21 cellular contexts compared by ENCODE assay signal in the genomic region with DNA sequence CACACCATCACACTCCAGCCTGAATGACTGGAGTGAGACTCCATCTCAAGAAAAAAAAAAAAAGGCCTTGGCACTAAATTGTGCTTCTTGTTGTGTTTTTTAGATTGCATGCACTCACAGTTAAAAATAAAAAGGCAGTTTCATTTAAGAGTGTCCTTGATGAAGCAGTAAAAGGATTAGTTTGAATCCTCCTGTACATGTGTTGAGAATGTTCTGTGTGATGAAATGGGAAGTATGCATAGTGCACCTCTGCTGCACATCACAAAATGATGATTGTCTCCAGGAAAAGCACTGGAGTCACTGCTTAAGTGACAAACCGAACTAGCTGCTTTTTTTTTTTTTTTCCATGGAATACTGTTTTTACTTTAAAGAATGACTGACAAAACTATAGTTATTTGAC. TPM values are rescaled to one million over a fixed set of nuclear protein-coding genes. Genes with fewer than 3 reads are reported as not detected.
DNase-seq lines count a peak whose midpoint lies in the region; ATAC-seq and TF ChIP-seq lines count a peak whose summit lies in the region.
"Had no signal": no experiment of that assay in that cellular context is flagged by ENCODE, and none has a peak within 500 bp of the region (broad histone marks: within the 10 kb centered on the region; RNA-seq: fewer than 3 reads in every experiment).

No MANE protein-coding gene starts in this region.

- H3K27me3 ChIP-seq in left ventricle myocardium inferior (ENCODE audit: low read depth) (no peaks in the 10 kb centered on the region), psoas muscle (ENCODE audit: insufficient read depth in 3 of 3, low read length in 2 of 3) (no peaks in the 10 kb centered on the region), spleen (replicated peaks in 1 of 7) (no peaks in the 10 kb centered on the region)
- H3K27me3 ChIP-seq: BE2C had no signal

- H3K36me3 ChIP-seq in left ventricle myocardium inferior (peaks cover 21% of the 10 kb centered on the region), psoas muscle (ENCODE audit: insufficient read depth in 1 of 2, low read depth in 1 of 2) (peaks cover 0 to 26% of the 10 kb centered on the region in 2 donors), spleen (peaks cover 0 to 42% (median 2%) of the 10 kb centered on the region in 6 donors)
- H3K36me3 ChIP-seq: BE2C had no signal

- intact Hi-C loops in left ventricle myocardium inferior (cut with micrococcal nuclease), result no loop called here
- intact Hi-C loops in left cardiac atrium (cut with DNase I), result no loop called here
- intact Hi-C loops in psoas muscle (cut with DNase I), result no loop called here
- intact Hi-C loops in spleen (cut with DNase I; ENCODE audit: low total_unique reads), result no loop called here

- peak overlapping the region; percentile 24 for H3K27ac Mint-ChIP-seq in chondrocyte (ENCODE audit: unreplicated experiment)
- no peak overlapping the region for H3K27ac Mint-ChIP-seq in stimulated activated memory B cell treated with anti-CD40 and anti-IgM and Interleukin-4, amounts not matched to agents 10 μg/mL and 1 μg/mL and 100 μg/mL, for 72 hours
- H3K27ac Mint-ChIP-seq: CD4-positive, CD25-positive, alpha-beta regulatory T cell; CD8-positive, alpha-beta T cell; H9 had no signal

- no peak for TF ChIP-seq CTCF in left ventricle myocardium inferior (IDR thresholded peaks at IDR 0.05; ENCODE audit: borderline replicate concordance)
- TF ChIP-seq CTCF in chondrocyte (IDR thresholded peaks at IDR 0.05), result no peak
- TF ChIP-seq CTCF in psoas muscle (IDR thresholded peaks at IDR 0.05), result no peak
- no peak for TF ChIP-seq CTCF in spleen (IDR thresholded peaks at IDR 0.05 in 8 of 11, conservative IDR thresholded peaks at IDR 0.05 in 3 of 11)

- ATAC-seq in left cardiac atrium (no peak), psoas muscle (peak in 2 of 4 donors; percentile 68 to 72)
- ATAC-seq in stimulated activated memory B cell treated with anti-CD40 and anti-IgM and Interleukin-4, amounts not matched to agents 10 μg/mL and 1 μg/mL and 100 μg/mL, for 72 hours, result no peak
- ATAC-seq: A549; CD8-positive, alpha-beta T cell; HCT116 had no signal

- H3K4me1 ChIP-seq in left ventricle myocardium inferior, result peaks cover 59% of the 10 kb centered on the region
- peaks cover 52% of the 10 kb centered on the region for H3K4me1 ChIP-seq in psoas muscle
- peaks cover 13 to 83% (median 41%) of the 10 kb centered on the region in 6 donors for H3K4me1 ChIP-seq in spleen
- H3K4me1 ChIP-seq: A549, BE2C had no signal

- 21 to 50% (median 24%) methylated on average over 1 of the region's 1 CpG for WGBS in psoas muscle, 3 donors
- WGBS in spleen, 5 donors, result 38 to 64% (median 47%) methylated on average over 1 of the region's 1 CpG

- no peak for TF ChIP-seq POLR2A in spleen (IDR thresholded peaks at IDR 0.05)

- H3K9me3 Mint-ChIP-seq in chondrocyte (ENCODE audit: low read depth), result no peaks in the 10 kb centered on the region
- H3K9me3 Mint-ChIP-seq in stimulated activated memory B cell treated with anti-CD40 and anti-IgM and Interleukin-4, amounts not matched to agents 10 μg/mL and 1 μg/mL and 100 μg/mL, for 72 hours, result no peaks in the 10 kb centered on the region
- H3K9me3 Mint-ChIP-seq: CD4-positive, CD25-positive, alpha-beta regulatory T cell; CD8-positive, alpha-beta T cell; H9 had no signal

- H3K4me3 ChIP-seq in left ventricle myocardium inferior (no peak overlapping the region), psoas muscle (no peak overlapping the region), spleen (no peak overlapping the region)
- H3K4me3 ChIP-seq: A549 had no signal

- peaks cover 41% of the 10 kb centered on the region for H3K4me1 Mint-ChIP-seq in chondrocyte (ENCODE audit: low read depth)
- peaks cover 6% of the 10 kb centered on the region for H3K4me1 Mint-ChIP-seq in stimulated activated memory B cell treated with anti-CD40 and anti-IgM and Interleukin-4, amounts not matched to agents 10 μg/mL and 1 μg/mL and 100 μg/mL, for 72 hours
- H3K4me1 Mint-ChIP-seq: CD4-positive, CD25-positive, alpha-beta regulatory T cell had no signal

- H3K36me3 Mint-ChIP-seq in chondrocyte (ENCODE audit: low read depth), result peaks cover 19% of the 10 kb centered on the region
- H3K36me3 Mint-ChIP-seq in stimulated activated memory B cell treated with anti-CD40 and anti-IgM and Interleukin-4, amounts not matched to agents 10 μg/mL and 1 μg/mL and 100 μg/mL, for 72 hours, result no peaks in the 10 kb centered on the region
- H3K36me3 Mint-ChIP-seq: CD4-positive, CD25-positive, alpha-beta regulatory T cell; CD8-positive, alpha-beta T cell had no signal

- H3K27me3 Mint-ChIP-seq in chondrocyte (ENCODE audit: low read depth), result no peaks in the 10 kb centered on the region
- H3K27me3 Mint-ChIP-seq in stimulated activated memory B cell treated with anti-CD40 and anti-IgM and Interleukin-4, amounts not matched to agents 10 μg/mL and 1 μg/mL and 100 μg/mL, for 72 hours, result peaks cover 31% of the 10 kb centered on the region

- DNase-seq in left ventricle myocardium inferior (no peak), left cardiac atrium (no peak), chondrocyte (ENCODE audit: low spot score) (no peak), psoas muscle (no peak), spleen (no peak), occipital lobe (lab: John Stamatoyannopoulos, UW) (no peak)
- DNase-seq in activated CD8-positive, alpha-beta memory T cell treated with anti-CD3 and anti-CD28 coated beads, Interleukin-2, amount 50 U/mL, for 48 hours, result no peak
- DNase-seq: ACHN; AML-193; BE2C; C1 segment of cervical spinal cord; Caco-2; CD4-positive, CD25-positive, alpha-beta regulatory T cell; CD8-positive, alpha-beta T cell; DMS153; DND-41; H9 had no signal

- H3K4me3 Mint-ChIP-seq in chondrocyte (ENCODE audit: unreplicated experiment), result no peak overlapping the region
- no peak overlapping the region for H3K4me3 Mint-ChIP-seq in stimulated activated memory B cell treated with anti-CD40 and anti-IgM and Interleukin-4, amounts not matched to agents 10 μg/mL and 1 μg/mL and 100 μg/mL, for 72 hours
- H3K4me3 Mint-ChIP-seq: CD4-positive, CD25-positive, alpha-beta regulatory T cell; CD8-positive, alpha-beta T cell; H9 had no signal

- no peaks in the 10 kb centered on the region for H3K9me3 ChIP-seq in left ventricle myocardium inferior (replicated peaks)
- no peaks in the 10 kb centered on the region for H3K9me3 ChIP-seq in psoas muscle
- H3K9me3 ChIP-seq in spleen, result no peaks in the 10 kb centered on the region
- H3K9me3 ChIP-seq: A549, BE2C, Caco-2 had no signal

- peak overlapping the region; percentile 78 for H3K27ac ChIP-seq in left ventricle myocardium inferior (replicated peaks)
- peak overlapping the region; percentile 90 for H3K27ac ChIP-seq in psoas muscle
- H3K27ac ChIP-seq in spleen, result peak overlapping the region in 7 of 8 donors; percentile 29 to 89 (median 85)
- H3K27ac ChIP-seq: 22Rv1, A549 had no signal

RNA-seq across cellular contexts. Expression of gene DYSF, which starts 23.1 kb away (rescaled TPM):
- total RNA-seq in left ventricle myocardium inferior, result 48.2 TPM
- 10 to 100 TPM; 36.8 to 45.8 TPM for total RNA-seq in left cardiac atrium
- total RNA-seq in chondrocyte, result 83.0 to 115 TPM (median 112 TPM) in 3 replicates
- total RNA-seq in psoas muscle, result 100 to 1,000 TPM; 109 to 208 (median 118) TPM
- polyA plus RNA-seq in psoas muscle, result 10 to 100 TPM; 38.3 to 67.1 (median 55.8) TPM
- total RNA-seq in spleen, result 100 to 1,000 TPM; 114 to 287 (median 142) TPM
- polyA plus RNA-seq in spleen, result 10 to 100 TPM in 2 of 3 donors, 1 to 10 TPM in 1; 4.0 to 36.0 (median 13.7) TPM
- 0.47 TPM for total RNA-seq in occipital lobe

Comparison
In these comparisons a context has a peak if more than half of its experiments do, and no peak if none do; other contexts are left out.
1. RNA of gene DYSF, which starts 23.1 kb away (total RNA-seq): 114 to 287 TPM in spleen, 109 to 208 TPM in psoas muscle, 83.0 to 115 TPM in chondrocyte, 48.2 TPM in left ventricle myocardium inferior (single experiment) and 36.8 to 45.8 TPM in left cardiac atrium; 0.47 TPM in occipital lobe (single experiment); every median in the first group is over 10 times any median in the second.
2. Peak in every context shown above with its lines, with median percentiles within 50 percentile points of each other: H3K27ac ChIP-seq.